9 cellular contexts compared by ENCODE assay signal in genomic region chrX:78024349-78025108, GRCh38. TPM values are rescaled to one million over a fixed set of nuclear protein-coding genes. Genes with fewer than 3 reads are reported as not detected.
DNase-seq lines count a peak whose midpoint lies in the region; ATAC-seq and TF ChIP-seq lines count a peak whose summit lies in the region.
"Had no signal": no experiment of that assay in that cellular context is flagged by ENCODE, and none has a peak within 500 bp of the region (broad histone marks: within the 10 kb centered on the region; RNA-seq: fewer than 3 reads in every experiment).

No MANE protein-coding gene starts in this region.

- ATAC-seq in activated CD4-positive, alpha-beta T cell treated with anti-CD3 and anti-CD28 coated beads for 36 hours = peak; percentile 65
- ATAC-seq in HCT116 = peak; percentile 97
- ATAC-seq in HG03565 (IDR thresholded peaks at IDR 0.05; ENCODE audit: unreplicated experiment) = no peak

- intact Hi-C loops in activated CD4-positive, alpha-beta T cell treated with anti-CD3 and anti-CD28 coated beads for 36 hours (cut with DNase I, micrococcal nuclease) = loop anchor here (1.0 to 10.0 kb wide), 4 partner anchors 114 to 1750 kb away; partner anchors contain the start of genes ATP7A (in 2 of the 2) and FGF16 (in 1 of the 2)
- intact Hi-C loops in HCT116 (cut with micrococcal nuclease) = loop anchor here (2.0 to 5.0 kb wide), 3 partner anchors 114 to 862 kb away; partner anchors contain the start of genes ATP7A, COX7B and MAGT1

- no peak overlapping the region for H3K27ac Mint-ChIP-seq in activated CD4-positive, alpha-beta T cell treated with anti-CD3 and anti-CD28 coated beads for 36 hours

- RAD21 ChIA-PET in HCT116 (lab: Charles Lee; ENCODE audit: low non-redundant PET in 1 of 2, low total read pairs in 2 of 2, uncharacterized antibody in 2 of 2, unreplicated experiment in 2 of 2) = interaction anchor here (0.6 to 1.3 kb wide), 3 partner anchors 114 to 125 kb away, joined by 3 to 5 read pairs (median 3); partner anchors contain the start of gene ATP7A (in 1 of the 2)

- peak; percentile 73 for TF ChIP-seq RAD21 in HCT116 (IDR thresholded peaks at IDR 0.05; ENCODE audit: low read depth)

- POLR2A ChIA-PET in activated CD4-positive, alpha-beta T cell treated with anti-CD3 and anti-CD28 coated beads for 36 hours (lab: Charles Lee) = interaction anchor here (1.0 kb wide), 1 partner anchor 130 kb away, joined by 3 read pairs; the partner anchor contains the start of gene MAGT1
- POLR2A ChIA-PET in HCT116 (lab: Charles Lee) = interaction anchor here (1.5 kb wide), 1 partner anchor 125 kb away, joined by 4 read pairs; the partner anchor contains the start of gene COX7B

- no peak overlapping the region for H3K9ac ChIP-seq in HCT116 (ENCODE audit: low read length)

- H4K20me1 ChIP-seq in HCT116 (ENCODE audit: insufficient read depth) = no peaks in the 10 kb centered on the region

- H3K79me2 ChIP-seq in HCT116 (ENCODE audit: insufficient read depth, low read length) = no peaks in the 10 kb centered on the region

- H3K36me3 ChIP-seq in HCT116 (ENCODE audit: control insufficient read depth in 1 of 2, insufficient read depth in 2 of 2, low read length in 2 of 2) = no peaks in the 10 kb centered on the region

- peaks cover 7 to 12% of the 10 kb centered on the region in 2 experiments; a peak in 3 of 4 replicates for H3K4me1 ChIP-seq in HCT116 (ENCODE audit: control insufficient read depth in 1 of 2, insufficient read depth in 2 of 2, low read length in 2 of 2)

- DNase-seq in activated CD4-positive, alpha-beta T cell treated with anti-CD3 and anti-CD28 coated beads for 36 hours = peak; percentile 28
- no peak for DNase-seq in activated CD4-positive, alpha-beta T cell treated with anti-CD3 and anti-CD28 coated beads for 1 hour
- DNase-seq in HCT116 (ENCODE audit: low read depth, low spot score) (peak; percentile 43), SK-MEL-5 (ENCODE audit: low read depth, low spot score) (peak; percentile 68), epithelial cell of proximal tubule (ENCODE audit: low read depth) (no peak), retinal pigment epithelial cell (ENCODE audit: low read depth) (no peak), occipital lobe (lab: John Stamatoyannopoulos, UW) (no peak)

- H3K4me3 Mint-ChIP-seq in activated CD4-positive, alpha-beta T cell treated with anti-CD3 and anti-CD28 coated beads for 36 hours = no peak overlapping the region

- no peaks in the 10 kb centered on the region for H3K36me3 Mint-ChIP-seq in activated CD4-positive, alpha-beta T cell treated with anti-CD3 and anti-CD28 coated beads for 36 hours (ENCODE audit: low read depth)

- H3K4me1 Mint-ChIP-seq in activated CD4-positive, alpha-beta T cell treated with anti-CD3 and anti-CD28 coated beads for 36 hours = peaks cover 3% of the 10 kb centered on the region

- H3K9me3 ChIP-seq in HCT116 (ENCODE audit: control insufficient read depth in 1 of 2, insufficient read depth in 1 of 2, low read depth in 1 of 2, low read length in 2 of 2) = no peaks in the 10 kb centered on the region

- H3K9me3 Mint-ChIP-seq in activated CD4-positive, alpha-beta T cell treated with anti-CD3 and anti-CD28 coated beads for 36 hours (ENCODE audit: low read depth) = no peaks in the 10 kb centered on the region

- H3K27me3 Mint-ChIP-seq in activated CD4-positive, alpha-beta T cell treated with anti-CD3 and anti-CD28 coated beads for 36 hours = no peaks in the 10 kb centered on the region

- BruUV-seq in HCT116 (replicated peaks; lab: Mats Ljungman, UMichigan) = no TSS peak

- no peak for TF ChIP-seq POLR2A in HCT116 (IDR thresholded peaks at IDR 0.05; ENCODE audit: borderline replicate concordance, extremely low read depth, insufficient read depth, insufficient read length)

- H3K4me3 ChIP-seq in HCT116 (replicated peaks in 1 of 2; ENCODE audit: low read depth in 1 of 2, low read length in 2 of 2) (no peak overlapping the region), epithelial cell of proximal tubule (ENCODE audit: low read depth, low read length) (no peak overlapping the region), retinal pigment epithelial cell (ENCODE audit: low read length) (no peak overlapping the region)

- in situ Hi-C loops in SK-MEL-5 (cut with HindIII; ENCODE audit: low pct_unique_long_range_greater_than_20kb, low sequenced_read_pairs) = no loop called here

- TF ChIP-seq CTCF in HCT116 (IDR thresholded peaks at IDR 0.05 in 2 of 3, conservative IDR thresholded peaks at IDR 0.05 in 1 of 3; ENCODE audit: borderline replicate concordance in 1 of 3, insufficient read depth in 1 of 3, low read depth in 2 of 3, low read length in 2 of 3) (peak; percentile 41 to 74 (median 46); a peak in 4 of 6 replicates), epithelial cell of proximal tubule (conservative IDR thresholded peaks at IDR 0.05; ENCODE audit: low read depth, low read length) (peak; percentile 62), retinal pigment epithelial cell (conservative IDR thresholded peaks at IDR 0.05; ENCODE audit: low read depth, low read length) (peak; percentile 49)

- H3K27me3 ChIP-seq in HCT116 (ENCODE audit: insufficient read depth, low read length) = no peaks in the 10 kb centered on the region

- peak overlapping the region; percentile 62 for H3K4me2 ChIP-seq in HCT116 (ENCODE audit: low read length)

- H3K9me2 ChIP-seq in HCT116 (ENCODE audit: insufficient read depth) = no peaks in the 10 kb centered on the region

- CTCF ChIA-PET in activated CD4-positive, alpha-beta T cell treated with anti-CD3 and anti-CD28 coated beads for 36 hours (lab: Charles Lee) = interaction anchor here (0.7 to 2.3 kb wide), 12 partner anchors 9 to 132 kb away, joined by 3 to 15 read pairs (median 4); partner anchors contain the start of genes ATP7A and COX7B
- CTCF ChIA-PET in HCT116 (lab: Charles Lee) = interaction anchor here (0.9 to 1.7 kb wide), 2 partner anchors 9 to 116 kb away, joined by 3 to 4 read pairs; no protein-coding TSS in a partner anchor

- no peak overlapping the region for H2AFZ ChIP-seq in HCT116 (ENCODE audit: low read depth, low read length, poor library complexity, severe bottlenecking)

- peak overlapping the region; percentile 33; the same call in 1 of the 2 replicates for H3K27ac ChIP-seq in HCT116 (ENCODE audit: low read depth, low read length)

TF ChIP-seq in HCT116, 20 proteins besides CTCF, POLR2A, EP300 and RAD21:
- TF ChIP-seq FOSL1 (IDR thresholded peaks at IDR 0.05; ENCODE audit: low read depth) (no peak), ATF3 (IDR thresholded peaks at IDR 0.05) (no peak), EZH2 (IDR thresholded peaks at IDR 0.05) (no peak), ZNF274 (IDR thresholded peaks at IDR 0.05; ENCODE audit: low read depth, low read length) (no peak), POLR2AphosphoS5 (IDR thresholded peaks at IDR 0.05; ENCODE audit: low read depth, low read length) (no peak), MAX (IDR thresholded peaks at IDR 0.05) (no peak), TCF7L2 (IDR thresholded peaks at IDR 0.05; ENCODE audit: borderline replicate concordance, extremely low read depth, insufficient read depth, insufficient read length) (no peak), CBX3 (IDR thresholded peaks at IDR 0.05; ENCODE audit: low read depth) (no peak), EGR1 (IDR thresholded peaks at IDR 0.05; ENCODE audit: low read depth) (no peak), YY1 (IDR thresholded peaks at IDR 0.05; ENCODE audit: extremely low read depth, insufficient replicate concordance, low read depth, low read length) (no peak), REST (IDR thresholded peaks at IDR 0.05; ENCODE audit: low read depth) (no peak), SP1 (IDR thresholded peaks at IDR 0.05; ENCODE audit: low read depth) (no peak), CEBPB (IDR thresholded peaks at IDR 0.05; ENCODE audit: low read depth) (no peak), ZFX (IDR thresholded peaks at IDR 0.05) (no peak)
TF ChIP-seq in HCT116: peak in this region for 0.

RNA-seq across cellular contexts. Expression of gene PGAM4, which starts 55.1 kb away (rescaled TPM):
- total RNA-seq in activated CD4-positive, alpha-beta T cell treated with anti-CD3 and anti-CD28 coated beads for 36 hours = under 1 TPM in 1 of 2 experiments, not detected in 1; 0.55 TPM
- total RNA-seq in HCT116 (2021; ENCODE audit: unreplicated experiment) = not detected
- 0.35 and 0.36 TPM in 2 replicates for polyA plus RNA-seq in HCT116 (2012)
- not detected in 2 replicates for total RNA-seq in SK-MEL-5 (2014; rRNA removed; shearing (Covaris generic))
- not detected in 2 replicates for polyA plus RNA-seq in SK-MEL-5 (2015; cell fraction: cytosol; rRNA removed)
- polyA plus RNA-seq in SK-MEL-5 (2015; cell fraction: nucleus; rRNA removed) = not detected in 2 replicates
- total RNA-seq in epithelial cell of proximal tubule = 0.52 TPM in 1 of 2 replicates, not detected in the other
- not detected for total RNA-seq in occipital lobe
- total RNA-seq: aorta had no signal
- polyA plus RNA-seq: aorta had no signal

Comparison
In these comparisons a context has a peak if more than half of its experiments do, and no peak if none do; other contexts are left out.
1. DNase-seq: peak in activated CD4-positive, alpha-beta T cell treated with anti-CD3 and anti-CD28 coated beads for 36 hours (single experiment), HCT116 (single experiment) and SK-MEL-5 (single experiment); none in activated CD4-positive, alpha-beta T cell treated with anti-CD3 and anti-CD28 coated beads for 1 hour (single experiment), epithelial cell of proximal tubule (single experiment), retinal pigment epithelial cell (single experiment) and occipital lobe (single experiment).
2. Peak in every context shown above with its lines, with median percentiles within 50 percentile points of each other: CTCF ChIP-seq.